In genomic region chr2:231671617-231672350, GRCh38 we compare ENCODE assay signal across 7 cellular contexts. TPM values are rescaled to one million over a fixed set of nuclear protein-coding genes. Genes with fewer than 3 reads are reported as not detected.
A peak's percentile ranks its signal among the peaks of the same experiment; 100 is the strongest.
DNase-seq lines count a peak whose midpoint lies in the region; ATAC-seq, FAIRE-seq and TF ChIP-seq lines count a peak whose summit lies in the region.

No MANE protein-coding gene starts in this region.

- peak overlapping the region; percentile 77 for H4K5ac ChIP-seq in H1 (ENCODE audit: insufficient read length, low read depth, low read length)

- no peaks in the 10 kb centered on the region for H3K79me2 ChIP-seq in H1 (ENCODE audit: control insufficient read depth in 1 of 2, insufficient read depth in 2 of 2, low read length in 2 of 2)

- H3K23ac ChIP-seq in H1 (ENCODE audit: insufficient read length) = no peak overlapping the region

- H3K4me1 ChIP-seq in H1 (replicated peaks in 1 of 4; ENCODE audit: control insufficient read depth in 3 of 4, insufficient read depth in 4 of 4, low read length in 3 of 4) (peaks cover 0 to 36% (median 32%) of the 10 kb centered on the region in 4 experiments; a peak in 6 of 7 replicates), suprapubic skin (peaks cover 57% of the 10 kb centered on the region)

- no peak overlapping the region for H3K14ac ChIP-seq in H1 (ENCODE audit: insufficient read length)

- H3K9me3 ChIP-seq in H1 (ENCODE audit: insufficient read depth in 2 of 2, low read depth in 1 of 2, low read length in 1 of 2) = no peaks in the 10 kb centered on the region
- H3K9me3 ChIP-seq in suprapubic skin = no peaks in the 10 kb centered on the region

- TF ChIP-seq EP300 in H1 (IDR thresholded peaks at IDR 0.05; ENCODE audit: borderline replicate concordance in 1 of 2, low read depth in 2 of 2, low read length in 2 of 2) = no peak
- no peak for TF ChIP-seq EP300 in suprapubic skin (IDR thresholded peaks at IDR 0.05)

- H3K79me1 ChIP-seq in H1 (ENCODE audit: low read depth, low read length) = no peaks in the 10 kb centered on the region

- H4K91ac ChIP-seq in H1 (replicated peaks; ENCODE audit: insufficient read length, low read length) = peak overlapping the region; percentile 98

- no peaks in the 10 kb centered on the region for H4K20me1 ChIP-seq in H1 (replicated peaks in 1 of 2; ENCODE audit: control insufficient read depth in 1 of 2, insufficient read depth in 2 of 2, low read length in 2 of 2)

- H3K23me2 ChIP-seq in H1 (ENCODE audit: low read depth, low read length) = peaks cover 1% of the 10 kb centered on the region; the same call in 1 of the 2 replicates

- H2BK5ac ChIP-seq in H1 (ENCODE audit: low read depth, low read length) = peak overlapping the region; percentile 97

- peak; percentile 45 for ATAC-seq in GM19372 (IDR thresholded peaks at IDR 0.05; ENCODE audit: low read depth, unreplicated experiment)
- peak; percentile 34 for ATAC-seq in HG03159 (IDR thresholded peaks at IDR 0.05; ENCODE audit: unreplicated experiment)

- H3K18ac ChIP-seq in H1 (ENCODE audit: extremely low read depth, low read length) = peak overlapping the region; percentile 80

- TF ChIP-seq RAD21 in H1 (IDR thresholded peaks at IDR 0.05 in 1 of 2, conservative IDR thresholded peaks at IDR 0.05 in 1 of 2; ENCODE audit: low read depth in 2 of 2, low read length in 2 of 2) = no peak

- no peak for FAIRE-seq in H1 (lab: Jason Lieb, UNC)

- no peak for TF ChIP-seq POLR2A in H1 (IDR thresholded peaks at IDR 0.05; ENCODE audit: control extremely low read depth in 1 of 2, low read depth in 2 of 2, low read length in 2 of 2)
- no peak for TF ChIP-seq POLR2A in suprapubic skin (IDR thresholded peaks at IDR 0.05)

- H2BK120ac ChIP-seq in H1 (replicated peaks; ENCODE audit: low read depth, low read length) = peak overlapping the region; percentile 88

- H2BK20ac ChIP-seq in H1 (ENCODE audit: low read length) = peak overlapping the region; percentile 100; the same call in 1 of the 2 replicates

- H2AFZ ChIP-seq in H1 (ENCODE audit: low read length) = no peak overlapping the region

- peak overlapping the region; percentile 44; the same call in 1 of the 2 replicates for H3K27ac ChIP-seq in H1 (ENCODE audit: low read depth, low read length)
- H3K27ac ChIP-seq in suprapubic skin = peak overlapping the region; percentile 77

- H4K8ac ChIP-seq in H1 (ENCODE audit: extremely low read depth, insufficient read depth, low read length) = peak overlapping the region; percentile 26

- H3K36me3 ChIP-seq in H1 (ENCODE audit: control insufficient read depth in 2 of 4, insufficient read depth in 4 of 4, low read length in 3 of 4) = no peaks in the 10 kb centered on the region
- H3K36me3 ChIP-seq in suprapubic skin = no peaks in the 10 kb centered on the region

- peak overlapping the region; percentile 45 to 57; a peak in 2 of 4 replicates for H3K4me2 ChIP-seq in H1 (ENCODE audit: insufficient read depth in 1 of 2, low read depth in 2 of 2, low read length in 2 of 2)

- peak overlapping the region; percentile 97 for H2BK12ac ChIP-seq in H1 (ENCODE audit: low read depth, low read length)

- H3K4me3 ChIP-seq in H1 (ENCODE audit: extremely low read depth in 1 of 4, insufficient read depth in 2 of 4, low read depth in 3 of 4, low read length in 4 of 4) (no peak overlapping the region), suprapubic skin (no peak overlapping the region)

- CTCF ChIA-PET in H1 (lab: Charles Lee; ENCODE audit: partially characterized antibody) = interaction anchor here (0.6 to 31.4 kb wide), 25 partner anchors 8 to 1003 kb away, joined by 3 to 555 read pairs (median 7); partner anchors contain the start of genes COPS7B, NMUR1 and PTMA

- H3K27me3 ChIP-seq in H1 (replicated peaks in 1 of 4; ENCODE audit: control insufficient read depth in 3 of 4, extremely low read depth in 1 of 4, insufficient read depth in 3 of 4, low read length in 3 of 4) = no peaks in the 10 kb centered on the region
- no peaks in the 10 kb centered on the region for H3K27me3 ChIP-seq in suprapubic skin

- peak overlapping the region; percentile 55 for H3K4ac ChIP-seq in H1 (replicated peaks; ENCODE audit: insufficient read length, low read depth, low read length)

- no peak overlapping the region for H3K56ac ChIP-seq in H1 (replicated peaks; ENCODE audit: insufficient read length, low read depth, low read length)

- DNase-seq in H1 (ENCODE audit: low read depth in 1 of 2, low spot score in 2 of 2) (no peak), suprapubic skin (ENCODE audit: low spot score in 2 of 2) (no peak), EL (no peak), hepatic stellate cell (ENCODE audit: low spot score) (no peak), NCI-H2196 treated with DMSO at 0.1 percent for 48 hours (lab: John Stamatoyannopoulos, UW; ENCODE audit: unreplicated experiment) (no peak)

- H2BK15ac ChIP-seq in H1 (ENCODE audit: low read length) = peak overlapping the region; percentile 100

- WGBS in H1 (ENCODE audit: extremely low coverage in 1 of 2, insufficient coverage in 1 of 2, insufficient read length in 1 of 2, insufficient replicate concordance in 2 of 2, low coverage in 1 of 2, low lambda C conversion rate in 2 of 2, missing lambda C conversion rate in 1 of 2), 2 experiments = 69% methylated on average over 19 of the region's 19 CpGs; no CpG with 5 or more reads in 1 of the 2 experiments
- 81% methylated on average over 9 of the region's 19 CpGs for WGBS in suprapubic skin

- peak overlapping the region; percentile 90; the same call in 1 of the 2 replicates for H2AK5ac ChIP-seq in H1 (ENCODE audit: low read depth, low read length)

- peak overlapping the region in 2 of 4 experiments; percentile 28 to 38; a peak in 3 of 7 replicates for H3K9ac ChIP-seq in H1 (replicated peaks in 1 of 4; ENCODE audit: extremely low read depth in 1 of 4, low read depth in 3 of 4, low read length in 3 of 4)

- POLR2A ChIA-PET in H1 (lab: Charles Lee; ENCODE audit: partially characterized antibody) = interaction anchor here (0.9 to 27.8 kb wide), 14 partner anchors 8 to 208 kb away, joined by 3 to 1080 read pairs (median 6); partner anchors contain the start of genes NCL and PTMA

- TF ChIP-seq CTCF in H1 (IDR thresholded peaks at IDR 0.05; ENCODE audit: control extremely low read depth in 1 of 3, insufficient read depth in 1 of 3, low read depth in 1 of 3, low read length in 3 of 3) (no peak), suprapubic skin (IDR thresholded peaks at IDR 0.05) (no peak)

TF ChIP-seq in H1, 55 proteins besides CTCF, POLR2A, EP300 and RAD21:
- TF ChIP-seq RXRA (IDR thresholded peaks at IDR 0.05; ENCODE audit: insufficient read depth, low read depth, low read length) = no peak
- no peak for TF ChIP-seq SIX5 (IDR thresholded peaks at IDR 0.05; ENCODE audit: low read depth, low read length)
- no peak for TF ChIP-seq TAF7 (optimal IDR thresholded peaks at IDR 0.05; ENCODE audit: borderline replicate concordance, low read depth, low read length)
- no peak for TF ChIP-seq BRCA1 (IDR thresholded peaks at IDR 0.05; ENCODE audit: low read depth, low read length)
- TF ChIP-seq FOSL1 (IDR thresholded peaks at IDR 0.05; ENCODE audit: insufficient read depth, low read depth, low read length) = no peak
- no peak for TF ChIP-seq ATF3 (IDR thresholded peaks at IDR 0.05; ENCODE audit: insufficient read depth, low read depth, low read length)
- TF ChIP-seq USF2 (IDR thresholded peaks at IDR 0.05; ENCODE audit: low read length) = no peak
- TF ChIP-seq SP4 (IDR thresholded peaks at IDR 0.05; ENCODE audit: low read length) = no peak
- TF ChIP-seq KDM1A (IDR thresholded peaks at IDR 0.05; ENCODE audit: borderline replicate concordance, low read length) = no peak
- no peak for TF ChIP-seq JUND (IDR thresholded peaks at IDR 0.05; ENCODE audit: low read length)
- TF ChIP-seq CBX5 (IDR thresholded peaks at IDR 0.05; ENCODE audit: low read depth, low read length) = no peak
- no peak for TF ChIP-seq GABPA (IDR thresholded peaks at IDR 0.05; ENCODE audit: borderline replicate concordance, insufficient read depth, low read length)
- no peak for TF ChIP-seq SUZ12 (IDR thresholded peaks at IDR 0.05; ENCODE audit: low read length)
- TF ChIP-seq SIRT6 (IDR thresholded peaks at IDR 0.05; ENCODE audit: low read length) = no peak
- no peak for TF ChIP-seq HDAC2 (IDR thresholded peaks at IDR 0.05; ENCODE audit: borderline replicate concordance in 1 of 2, low read depth in 2 of 2, low read length in 2 of 2)
- TF ChIP-seq ZNF274 (IDR thresholded peaks at IDR 0.05; ENCODE audit: borderline replicate concordance, extremely low read depth, low read length) = no peak
- TF ChIP-seq EGR1 (IDR thresholded peaks at IDR 0.05; ENCODE audit: borderline replicate concordance, low read depth, low read length) = no peak
- no peak for TF ChIP-seq SIN3A (conservative IDR thresholded peaks at IDR 0.05 in 1 of 2, IDR thresholded peaks at IDR 0.05 in 1 of 2; ENCODE audit: low read depth in 1 of 2, low read length in 2 of 2)
TF ChIP-seq in H1: peak in this region for 0.

RNA-seq across cellular contexts. Expression of gene PTMA, which starts 36.5 kb away (rescaled TPM):
- total RNA-seq in H1 (2021; fragmentation: NEBNext Ultra II Directional; extraction: Animal tissue kit (Norgen Biotek cat#: 25700)) = 2,680 and 2,823 TPM in 2 replicates
- 643 and 683 TPM in 2 replicates for polyA plus RNA-seq in H1 (2011; rRNA removed)
- polyA plus RNA-seq in H1 (2011; cell fraction: cytosol; rRNA removed) = 2,462 TPM
- polyA plus RNA-seq in H1 (2011; cell fraction: nucleus; rRNA removed) = 898 TPM
- polyA plus RNA-seq in H1 (2012, experiment 1 of 2) = 2,061 to 2,998 TPM (median 2,419 TPM) in 4 replicates
- 1,442 TPM for polyA plus RNA-seq in H1 (2012, experiment 2 of 2)
- polyA plus RNA-seq in H1 (2013, experiment 1 of 2) = 4,157 TPM
- 3,985 TPM for polyA plus RNA-seq in H1 (2013, experiment 2 of 2)
- polyA minus RNA-seq in H1 (2011; rRNA and poly(A)+ RNA removed) = 94.7 and 121 TPM in 2 replicates
- 755 TPM for polyA minus RNA-seq in H1 (2011; cell fraction: cytosol; rRNA and poly(A)+ RNA removed)
- 623 TPM for polyA minus RNA-seq in H1 (2011; cell fraction: nucleus; rRNA and poly(A)+ RNA removed)
- total RNA-seq in suprapubic skin = 1,000 to 10,000 TPM in 3 of 4 donors, 100 to 1,000 TPM in 1; 781 to 1,090 (median 1,063) TPM
